ENCODE assay signal across 1 cellular context in the genomic region with DNA sequence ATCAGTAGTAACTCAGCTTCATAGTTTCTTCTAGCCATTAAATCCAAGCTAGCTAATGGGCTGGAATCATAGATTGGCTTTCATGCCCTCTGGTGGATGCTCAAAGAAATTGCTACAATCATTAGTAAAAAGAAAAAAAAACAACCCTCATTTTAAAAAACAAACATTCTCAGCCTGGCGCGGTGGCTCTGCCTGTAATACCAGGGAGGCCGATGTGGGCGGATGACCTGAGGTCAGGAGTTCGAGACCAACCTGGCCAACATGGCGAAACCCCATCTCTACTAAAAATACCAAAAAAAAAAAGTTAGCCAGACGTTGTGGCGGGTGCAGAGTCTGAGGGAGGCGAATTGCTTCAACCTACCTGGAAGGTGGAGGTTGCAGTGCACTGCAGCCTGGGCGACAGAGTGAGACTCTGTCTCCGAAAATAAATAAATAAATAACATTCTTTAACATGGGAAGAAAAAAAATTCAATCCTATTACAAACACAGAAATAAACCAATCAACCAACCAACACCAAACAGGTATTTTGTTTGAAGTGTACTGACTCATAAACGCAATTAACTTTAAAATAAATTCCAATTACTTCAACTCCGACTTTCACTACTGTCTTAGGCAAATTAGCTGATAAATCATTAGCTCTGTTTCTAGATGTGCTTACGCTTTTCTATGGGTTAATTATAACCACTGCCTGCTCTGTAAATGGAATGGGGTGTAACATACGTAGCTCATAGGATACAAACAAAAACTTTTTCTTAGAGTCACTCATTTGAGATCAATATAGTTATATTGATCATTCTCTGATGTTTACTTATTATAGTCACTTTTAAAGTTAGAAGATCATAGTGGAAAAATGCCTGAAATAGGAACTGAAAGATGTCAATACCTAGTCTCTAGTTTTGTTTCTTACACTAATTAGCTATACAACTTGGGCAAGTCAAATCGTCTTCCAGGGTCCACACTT.
TF ChIP-seq lines count a peak whose summit lies in the region.

No MANE protein-coding gene starts in this region.

TF ChIP-seq in HepG2, 621 proteins besides CTCF, POLR2A, EP300 and RAD21 (continued from another document and continues in another):
- TF ChIP-seq, protein P1, sequence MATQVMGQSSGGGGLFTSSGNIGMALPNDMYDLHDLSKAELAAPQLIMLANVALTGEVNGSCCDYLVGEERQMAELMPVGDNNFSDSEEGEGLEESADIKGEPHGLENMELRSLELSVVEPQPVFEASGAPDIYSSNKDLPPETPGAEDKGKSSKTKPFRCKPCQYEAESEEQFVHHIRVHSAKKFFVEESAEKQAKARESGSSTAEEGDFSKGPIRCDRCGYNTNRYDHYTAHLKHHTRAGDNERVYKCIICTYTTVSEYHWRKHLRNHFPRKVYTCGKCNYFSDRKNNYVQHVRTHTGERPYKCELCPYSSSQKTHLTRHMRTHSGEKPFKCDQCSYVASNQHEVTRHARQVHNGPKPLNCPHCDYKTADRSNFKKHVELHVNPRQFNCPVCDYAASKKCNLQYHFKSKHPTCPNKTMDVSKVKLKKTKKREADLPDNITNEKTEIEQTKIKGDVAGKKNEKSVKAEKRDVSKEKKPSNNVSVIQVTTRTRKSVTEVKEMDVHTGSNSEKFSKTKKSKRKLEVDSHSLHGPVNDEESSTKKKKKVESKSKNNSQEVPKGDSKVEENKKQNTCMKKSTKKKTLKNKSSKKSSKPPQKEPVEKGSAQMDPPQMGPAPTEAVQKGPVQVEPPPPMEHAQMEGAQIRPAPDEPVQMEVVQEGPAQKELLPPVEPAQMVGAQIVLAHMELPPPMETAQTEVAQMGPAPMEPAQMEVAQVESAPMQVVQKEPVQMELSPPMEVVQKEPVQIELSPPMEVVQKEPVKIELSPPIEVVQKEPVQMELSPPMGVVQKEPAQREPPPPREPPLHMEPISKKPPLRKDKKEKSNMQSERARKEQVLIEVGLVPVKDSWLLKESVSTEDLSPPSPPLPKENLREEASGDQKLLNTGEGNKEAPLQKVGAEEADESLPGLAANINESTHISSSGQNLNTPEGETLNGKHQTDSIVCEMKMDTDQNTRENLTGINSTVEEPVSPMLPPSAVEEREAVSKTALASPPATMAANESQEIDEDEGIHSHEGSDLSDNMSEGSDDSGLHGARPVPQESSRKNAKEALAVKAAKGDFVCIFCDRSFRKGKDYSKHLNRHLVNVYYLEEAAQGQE (IDR thresholded peaks at IDR 0.05; ENCODE audit: borderline replicate concordance in 1 of 2, low read depth in 1 of 2, low read length in 2 of 2): no peak; a peak in 1 of 4 replicates
- TF ChIP-seq, protein P2, sequence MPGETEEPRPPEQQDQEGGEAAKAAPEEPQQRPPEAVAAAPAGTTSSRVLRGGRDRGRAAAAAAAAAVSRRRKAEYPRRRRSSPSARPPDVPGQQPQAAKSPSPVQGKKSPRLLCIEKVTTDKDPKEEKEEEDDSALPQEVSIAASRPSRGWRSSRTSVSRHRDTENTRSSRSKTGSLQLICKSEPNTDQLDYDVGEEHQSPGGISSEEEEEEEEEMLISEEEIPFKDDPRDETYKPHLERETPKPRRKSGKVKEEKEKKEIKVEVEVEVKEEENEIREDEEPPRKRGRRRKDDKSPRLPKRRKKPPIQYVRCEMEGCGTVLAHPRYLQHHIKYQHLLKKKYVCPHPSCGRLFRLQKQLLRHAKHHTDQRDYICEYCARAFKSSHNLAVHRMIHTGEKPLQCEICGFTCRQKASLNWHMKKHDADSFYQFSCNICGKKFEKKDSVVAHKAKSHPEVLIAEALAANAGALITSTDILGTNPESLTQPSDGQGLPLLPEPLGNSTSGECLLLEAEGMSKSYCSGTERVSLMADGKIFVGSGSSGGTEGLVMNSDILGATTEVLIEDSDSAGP (CRISPR knock-in tag; IDR thresholded peaks at IDR 0.05; ENCODE audit: borderline replicate concordance): no peak
- no peak for TF ChIP-seq ZNF720 (CRISPR knock-in tag; IDR thresholded peaks at IDR 0.05)
- no peak for TF ChIP-seq SRF (IDR thresholded peaks at IDR 0.05; ENCODE audit: low read depth, low read length)
- no peak for TF ChIP-seq ZNF543 (CRISPR knock-in tag; IDR thresholded peaks at IDR 0.05)
- TF ChIP-seq, protein P3, sequence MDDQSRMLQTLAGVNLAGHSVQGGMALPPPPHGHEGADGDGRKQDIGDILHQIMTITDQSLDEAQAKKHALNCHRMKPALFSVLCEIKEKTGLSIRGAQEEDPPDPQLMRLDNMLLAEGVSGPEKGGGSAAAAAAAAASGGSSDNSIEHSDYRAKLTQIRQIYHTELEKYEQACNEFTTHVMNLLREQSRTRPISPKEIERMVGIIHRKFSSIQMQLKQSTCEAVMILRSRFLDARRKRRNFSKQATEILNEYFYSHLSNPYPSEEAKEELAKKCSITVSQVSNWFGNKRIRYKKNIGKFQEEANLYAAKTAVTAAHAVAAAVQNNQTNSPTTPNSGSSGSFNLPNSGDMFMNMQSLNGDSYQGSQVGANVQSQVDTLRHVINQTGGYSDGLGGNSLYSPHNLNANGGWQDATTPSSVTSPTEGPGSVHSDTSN (CRISPR knock-in tag; IDR thresholded peaks at IDR 0.05; ENCODE audit: borderline replicate concordance): no peak
- no peak for TF ChIP-seq ZNF577 (CRISPR knock-in tag; IDR thresholded peaks at IDR 0.05; ENCODE audit: borderline replicate concordance, low read depth)
- no peak for TF ChIP-seq ATAD3A (CRISPR knock-in tag; IDR thresholded peaks at IDR 0.05)
- no peak for TF ChIP-seq BHLHE40 (IDR thresholded peaks at IDR 0.05; ENCODE audit: low read length)
- TF ChIP-seq ZNF614 (CRISPR knock-in tag; IDR thresholded peaks at IDR 0.05; ENCODE audit: borderline replicate concordance): no peak
- TF ChIP-seq ZNF441 (CRISPR knock-in tag; IDR thresholded peaks at IDR 0.05; ENCODE audit: borderline replicate concordance): 0 out of 2 replicates have a peak, but pooled peaks have one; percentile 27
- no peak for TF ChIP-seq ZNF280B (CRISPR knock-in tag; IDR thresholded peaks at IDR 0.05; ENCODE audit: borderline replicate concordance)
- TF ChIP-seq ZNF3 (CRISPR knock-in tag; IDR thresholded peaks at IDR 0.05): no peak
- TF ChIP-seq ZBTB38 (CRISPR knock-in tag; IDR thresholded peaks at IDR 0.05): no peak
- no peak for TF ChIP-seq SOX13 (IDR thresholded peaks at IDR 0.05)
- TF ChIP-seq SOX13 (CRISPR knock-in tag; conservative IDR thresholded peaks at IDR 0.05 in 1 of 2, IDR thresholded peaks at IDR 0.05 in 1 of 2): 0 out of 4 replicates have a peak, but pooled peaks of 1 of the 2 experiments have one; percentile 6
- no peak for TF ChIP-seq ZBTB4 (CRISPR knock-in tag; IDR thresholded peaks at IDR 0.05; ENCODE audit: borderline replicate concordance)
- no peak for TF ChIP-seq HDAC6 (IDR thresholded peaks at IDR 0.05; ENCODE audit: low read depth, low read length)
- no peak for TF ChIP-seq HOXA7 (CRISPR knock-in tag; IDR thresholded peaks at IDR 0.05)
- TF ChIP-seq ZNF34 (CRISPR knock-in tag; IDR thresholded peaks at IDR 0.05; ENCODE audit: borderline replicate concordance): no peak
- TF ChIP-seq PAWR (CRISPR knock-in tag; IDR thresholded peaks at IDR 0.05; ENCODE audit: borderline replicate concordance): no peak
- peak; percentile 66; the same call in 1 of the 2 replicates for TF ChIP-seq MYPOP (CRISPR knock-in tag; IDR thresholded peaks at IDR 0.05)
- no peak for TF ChIP-seq RARG (CRISPR knock-in tag; IDR thresholded peaks at IDR 0.05; ENCODE audit: low read depth)
- TF ChIP-seq, protein P4, sequence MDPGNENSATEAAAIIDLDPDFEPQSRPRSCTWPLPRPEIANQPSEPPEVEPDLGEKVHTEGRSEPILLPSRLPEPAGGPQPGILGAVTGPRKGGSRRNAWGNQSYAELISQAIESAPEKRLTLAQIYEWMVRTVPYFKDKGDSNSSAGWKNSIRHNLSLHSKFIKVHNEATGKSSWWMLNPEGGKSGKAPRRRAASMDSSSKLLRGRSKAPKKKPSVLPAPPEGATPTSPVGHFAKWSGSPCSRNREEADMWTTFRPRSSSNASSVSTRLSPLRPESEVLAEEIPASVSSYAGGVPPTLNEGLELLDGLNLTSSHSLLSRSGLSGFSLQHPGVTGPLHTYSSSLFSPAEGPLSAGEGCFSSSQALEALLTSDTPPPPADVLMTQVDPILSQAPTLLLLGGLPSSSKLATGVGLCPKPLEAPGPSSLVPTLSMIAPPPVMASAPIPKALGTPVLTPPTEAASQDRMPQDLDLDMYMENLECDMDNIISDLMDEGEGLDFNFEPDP (CRISPR knock-in tag; conservative IDR thresholded peaks at IDR 0.05): no peak
- no peak for TF ChIP-seq ZNF790 (CRISPR knock-in tag; IDR thresholded peaks at IDR 0.05; ENCODE audit: borderline replicate concordance)
- no peak for TF ChIP-seq RAD51 (IDR thresholded peaks at IDR 0.05; ENCODE audit: borderline replicate concordance)
- TF ChIP-seq, protein P5, sequence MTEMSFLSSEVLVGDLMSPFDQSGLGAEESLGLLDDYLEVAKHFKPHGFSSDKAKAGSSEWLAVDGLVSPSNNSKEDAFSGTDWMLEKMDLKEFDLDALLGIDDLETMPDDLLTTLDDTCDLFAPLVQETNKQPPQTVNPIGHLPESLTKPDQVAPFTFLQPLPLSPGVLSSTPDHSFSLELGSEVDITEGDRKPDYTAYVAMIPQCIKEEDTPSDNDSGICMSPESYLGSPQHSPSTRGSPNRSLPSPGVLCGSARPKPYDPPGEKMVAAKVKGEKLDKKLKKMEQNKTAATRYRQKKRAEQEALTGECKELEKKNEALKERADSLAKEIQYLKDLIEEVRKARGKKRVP (CRISPR knock-in tag; IDR thresholded peaks at IDR 0.05): peak in 1 of 2 experiments; percentile 59; a peak in 2 of 4 replicates
- peak; percentile 36; the same call in 1 of the 2 replicates for TF ChIP-seq EHMT2 (IDR thresholded peaks at IDR 0.05; ENCODE audit: borderline replicate concordance, low read depth, low read length)
- TF ChIP-seq, protein P6, sequence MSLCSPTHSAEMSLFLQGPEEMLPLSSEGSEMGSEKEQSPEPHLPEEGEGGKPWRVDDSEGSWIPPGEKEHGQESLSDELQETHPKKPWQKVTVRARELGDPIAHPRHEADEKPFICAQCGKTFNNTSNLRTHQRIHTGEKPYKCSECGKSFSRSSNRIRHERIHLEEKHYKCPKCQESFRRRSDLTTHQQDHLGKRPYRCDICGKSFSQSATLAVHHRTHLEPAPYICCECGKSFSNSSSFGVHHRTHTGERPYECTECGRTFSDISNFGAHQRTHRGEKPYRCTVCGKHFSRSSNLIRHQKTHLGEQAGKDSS (CRISPR knock-in tag; IDR thresholded peaks at IDR 0.05; ENCODE audit: borderline replicate concordance, low read depth): no peak
- no peak for TF ChIP-seq ZBTB21 (CRISPR knock-in tag; IDR thresholded peaks at IDR 0.05)
- TF ChIP-seq, protein P7, sequence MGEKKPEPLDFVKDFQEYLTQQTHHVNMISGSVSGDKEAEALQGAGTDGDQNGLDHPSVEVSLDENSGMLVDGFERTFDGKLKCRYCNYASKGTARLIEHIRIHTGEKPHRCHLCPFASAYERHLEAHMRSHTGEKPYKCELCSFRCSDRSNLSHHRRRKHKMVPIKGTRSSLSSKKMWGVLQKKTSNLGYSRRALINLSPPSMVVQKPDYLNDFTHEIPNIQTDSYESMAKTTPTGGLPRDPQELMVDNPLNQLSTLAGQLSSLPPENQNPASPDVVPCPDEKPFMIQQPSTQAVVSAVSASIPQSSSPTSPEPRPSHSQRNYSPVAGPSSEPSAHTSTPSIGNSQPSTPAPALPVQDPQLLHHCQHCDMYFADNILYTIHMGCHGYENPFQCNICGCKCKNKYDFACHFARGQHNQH (CRISPR knock-in tag; IDR thresholded peaks at IDR 0.05): peak; percentile 32; the same call in 1 of the 2 replicates
- TF ChIP-seq SMAD9 (CRISPR knock-in tag; IDR thresholded peaks at IDR 0.05): no peak
- no peak for TF ChIP-seq ZFP36L2 (CRISPR knock-in tag; IDR thresholded peaks at IDR 0.05)
- no peak for TF ChIP-seq IRX3 (CRISPR knock-in tag; IDR thresholded peaks at IDR 0.05; ENCODE audit: borderline replicate concordance, low read depth)
